ENCODE assay signal across 7 cellular contexts in the genomic region with DNA sequence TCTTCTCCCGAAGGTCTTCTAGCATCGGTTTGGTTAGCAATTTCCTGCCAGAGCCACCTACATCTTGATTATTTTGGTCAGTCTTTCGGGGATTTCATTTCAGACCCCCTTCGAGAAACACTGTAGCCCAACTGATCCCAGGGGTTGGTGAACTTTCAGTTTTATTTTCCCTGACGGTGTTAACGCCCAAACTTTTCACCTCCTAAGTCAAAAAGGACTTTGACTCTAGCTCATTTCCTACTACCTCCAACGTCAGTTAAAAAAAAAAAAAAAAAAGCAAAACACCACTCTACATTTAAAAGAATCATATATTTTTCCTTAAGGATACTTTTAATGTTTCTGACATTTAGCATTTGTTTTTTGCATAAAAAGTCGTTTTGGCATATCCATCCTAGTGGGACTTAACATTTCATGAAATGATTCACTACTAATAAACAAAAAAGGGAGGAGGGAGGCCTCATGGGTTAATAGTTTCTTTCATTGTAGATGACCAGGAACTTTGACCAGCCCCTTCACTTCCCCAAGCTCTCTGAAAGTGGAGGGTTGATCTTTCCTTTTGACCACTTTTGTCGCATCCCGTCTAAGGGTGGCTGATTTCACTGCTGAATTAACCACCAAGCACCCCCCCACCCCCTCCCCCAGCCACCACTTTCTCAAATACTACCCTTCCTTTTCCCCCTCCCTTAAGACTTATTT. TPM values are rescaled to one million over a fixed set of nuclear protein-coding genes. Genes with fewer than 3 reads are reported as not detected.
DNase-seq lines count a peak whose midpoint lies in the region; ATAC-seq, FAIRE-seq and TF ChIP-seq lines count a peak whose summit lies in the region.

No MANE protein-coding gene starts in this region.

- H3K4me3 ChIP-seq in HL-60 (replicated peaks; ENCODE audit: insufficient read depth, low read length) (peak overlapping the region; percentile 57), kidney (ENCODE audit: low read length in 2 of 2) (peak overlapping the region; percentile 37 to 64)

- intact Hi-C loops in kidney (cut with DNase I), result no loop called here

- H3K9me3 Mint-ChIP-seq in activated T-helper 17 cell treated with anti-CD3 and anti-CD28 coated beads, Interleukin-2, amount 50 U/mL, for 72 hours, result no peaks in the 10 kb centered on the region

- H3K27ac ChIP-seq in HL-60 (replicated peaks) (no peak overlapping the region), kidney (ENCODE audit: low read depth in 2 of 2, low read length in 2 of 2) (peak overlapping the region; percentile 79 to 84), substantia nigra (ENCODE audit: low read depth, low read length, poor library complexity, severe bottlenecking) (peak overlapping the region; percentile 27)

- H3K27ac Mint-ChIP-seq in activated T-helper 17 cell treated with anti-CD3 and anti-CD28 coated beads, Interleukin-2, amount 50 U/mL, for 72 hours, result no peak overlapping the region

- H3K27me3 ChIP-seq in HL-60 (ENCODE audit: insufficient read depth, poor library complexity, severe bottlenecking), result no peaks in the 10 kb centered on the region

- peaks cover 15% of the 10 kb centered on the region for H3K4me1 Mint-ChIP-seq in activated T-helper 17 cell treated with anti-CD3 and anti-CD28 coated beads, Interleukin-2, amount 50 U/mL, for 72 hours

- peak overlapping the region; percentile 86 for H3K4me3 Mint-ChIP-seq in activated T-helper 17 cell treated with anti-CD3 and anti-CD28 coated beads, Interleukin-2, amount 50 U/mL, for 72 hours

- H3K9ac ChIP-seq in kidney (ENCODE audit: low read length in 2 of 2), result peak overlapping the region in 1 of 2 donors; percentile 47

- no peaks in the 10 kb centered on the region for H3K36me3 ChIP-seq in kidney (ENCODE audit: control insufficient read depth in 1 of 2, insufficient read depth in 2 of 2, low read length in 2 of 2)

- H3K27me3 Mint-ChIP-seq in activated T-helper 17 cell treated with anti-CD3 and anti-CD28 coated beads, Interleukin-2, amount 50 U/mL, for 72 hours, result peaks cover 42% of the 10 kb centered on the region

- peaks cover 5 to 9% of the 10 kb centered on the region in 2 donors for H3K4me1 ChIP-seq in kidney (ENCODE audit: control insufficient read depth in 1 of 2, insufficient read depth in 1 of 2, low read depth in 1 of 2, low read length in 2 of 2)

- FAIRE-seq in kidney (lab: Jason Lieb, UNC), result peak; percentile 74

- no peak for TF ChIP-seq CTCF in HL-60 (IDR thresholded peaks at IDR 0.05; ENCODE audit: insufficient read depth, low read length)
- TF ChIP-seq CTCF in kidney (IDR thresholded peaks at IDR 0.05; ENCODE audit: borderline replicate concordance, extremely low read depth, insufficient read depth), result no peak

- H3K9me3 ChIP-seq in kidney (ENCODE audit: control insufficient read depth in 1 of 2, low read length in 2 of 2), result no peaks in the 10 kb centered on the region

- no peak for ATAC-seq in activated T-helper 17 cell treated with anti-CD3 and anti-CD28 coated beads, Interleukin-2, amount 50 U/mL, for 72 hours (replicated peaks)
- ATAC-seq in GM21786 (IDR thresholded peaks at IDR 0.05; ENCODE audit: unreplicated experiment) (no peak), GM21423 (IDR thresholded peaks at IDR 0.05; ENCODE audit: unreplicated experiment) (no peak)

- DNase-seq in HL-60 (ENCODE audit: low read depth in 1 of 2, low spot score in 1 of 2) (no peak), kidney (no peak), substantia nigra (lab: John Stamatoyannopoulos, UW) (peak in 1 of 49 donors; percentile 46), cerebellar nuclear complex (lab: John Stamatoyannopoulos, UW) (no peak)

- H3K36me3 Mint-ChIP-seq in activated T-helper 17 cell treated with anti-CD3 and anti-CD28 coated beads, Interleukin-2, amount 50 U/mL, for 72 hours (ENCODE audit: low read depth), result peaks cover 7% of the 10 kb centered on the region

RNA-seq across cellular contexts. Expression of gene TCF7L2, which starts 0.8 kb away (rescaled TPM):
- 1 to 10 TPM; 1.1 to 4.7 TPM for total RNA-seq in activated T-helper 17 cell treated with anti-CD3 and anti-CD28 coated beads, Interleukin-2, amount 50 U/mL, for 72 hours
- total RNA-seq in kidney, result 32.4 TPM
- polyA plus RNA-seq in kidney (ENCODE audit: insufficient read depth, low read depth, low replicate concordance), result 6.5 TPM
